8 cellular contexts compared by ENCODE assay signal in the genomic region with DNA sequence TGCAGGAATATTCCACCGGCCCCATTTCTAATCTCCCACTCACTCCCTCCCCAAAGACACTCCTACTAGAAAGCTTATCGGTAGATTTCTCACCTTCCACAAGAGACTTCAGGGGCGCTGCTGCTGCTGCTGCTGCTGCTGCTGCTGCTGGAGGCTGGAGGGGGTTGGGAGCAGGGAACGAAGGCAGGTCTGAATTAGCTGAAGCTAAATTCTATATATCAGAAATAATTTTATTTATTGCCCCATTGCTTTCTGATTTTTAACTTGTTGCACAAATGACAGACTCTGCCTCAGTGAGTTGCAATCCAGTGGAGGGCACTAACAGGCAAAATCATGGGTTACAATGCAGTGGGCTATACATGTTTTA. TPM values are rescaled to one million over a fixed set of nuclear protein-coding genes. Genes with fewer than 3 reads are reported as not detected.
DNase-seq lines count a peak whose midpoint lies in the region; ATAC-seq, FAIRE-seq and TF ChIP-seq lines count a peak whose summit lies in the region.

No MANE protein-coding gene starts in this region.

- H3K27me3 Mint-ChIP-seq in activated T-cell treated with anti-CD3 and anti-CD28 coated beads, Interleukin-2, amount 50 U/mL, for 24 hours, result peaks cover 35% of the 10 kb centered on the region
- peaks cover 64% of the 10 kb centered on the region for H3K27me3 Mint-ChIP-seq in mesothelial cell of epicardium (ENCODE audit: low read depth)

- H3K27ac Mint-ChIP-seq in activated T-cell treated with anti-CD3 and anti-CD28 coated beads, Interleukin-2, amount 50 U/mL, for 24 hours, result peak overlapping the region; percentile 57
- H3K27ac Mint-ChIP-seq in mesothelial cell of epicardium, result peak overlapping the region; percentile 94

- DNase-seq in activated T-cell treated with anti-CD3 and anti-CD28 coated beads, Interleukin-2, amount 50 U/mL, for 24 hours, result no peak
- no peak for DNase-seq in activated T-cell treated with anti-CD3 and anti-CD28 coated beads for 4 hours
- peak; percentile 16 for DNase-seq in RWPE1 (ENCODE audit: low spot score)
- DNase-seq in ecto neural progenitor cell (ENCODE audit: low spot score), result peak; percentile 57
- DNase-seq in mesothelial cell of epicardium (ENCODE audit: low spot score in 2 of 2, unreplicated experiment in 2 of 2), result no peak
- DNase-seq in urothelium cell line (ENCODE audit: low spot score), result peak; percentile 52
- no peak for DNase-seq in GF-D8 (lab: John Stamatoyannopoulos, UW)

- TF ChIP-seq CTCF in RWPE1 (conservative IDR thresholded peaks at IDR 0.05; ENCODE audit: low read depth) (peak; percentile 30), mesothelial cell of epicardium (IDR thresholded peaks at IDR 0.05; ENCODE audit: unreplicated experiment) (no peak)

- peak overlapping the region; percentile 77 for H3K4me3 Mint-ChIP-seq in activated T-cell treated with anti-CD3 and anti-CD28 coated beads, Interleukin-2, amount 50 U/mL, for 24 hours
- peak overlapping the region; percentile 82 for H3K4me3 Mint-ChIP-seq in mesothelial cell of epicardium

- H3K9me3 Mint-ChIP-seq in activated T-cell treated with anti-CD3 and anti-CD28 coated beads, Interleukin-2, amount 50 U/mL, for 24 hours, result peaks cover 2% of the 10 kb centered on the region
- peaks cover 6% of the 10 kb centered on the region for H3K9me3 Mint-ChIP-seq in mesothelial cell of epicardium

- CTCF ChIA-PET in RWPE1 (lab: Yijun Ruan, JAX), result interaction anchor here (0.9 to 1.0 kb wide), 2 partner anchors 11 to 58 kb away, joined by 3 to 5 read pairs; no protein-coding TSS in a partner anchor

- no peak for FAIRE-seq in urothelium cell line (lab: Jason Lieb, UNC)

- H3K27ac ChIP-seq in RWPE1, result peak overlapping the region; percentile 63

- POLR2A ChIA-PET in RWPE1 (lab: Yijun Ruan, JAX; ENCODE audit: low non-redundant PET), result no interaction called here

- H3K4me1 Mint-ChIP-seq in activated T-cell treated with anti-CD3 and anti-CD28 coated beads, Interleukin-2, amount 50 U/mL, for 24 hours (ENCODE audit: low read depth), result peaks cover 18% of the 10 kb centered on the region
- peaks cover 10% of the 10 kb centered on the region for H3K4me1 Mint-ChIP-seq in mesothelial cell of epicardium

- H3K36me3 Mint-ChIP-seq in activated T-cell treated with anti-CD3 and anti-CD28 coated beads, Interleukin-2, amount 50 U/mL, for 24 hours (ENCODE audit: low read depth), result no peaks in the 10 kb centered on the region
- H3K36me3 Mint-ChIP-seq in mesothelial cell of epicardium, result no peaks in the 10 kb centered on the region

- ATAC-seq in HG03354 (IDR thresholded peaks at IDR 0.05; ENCODE audit: poor library complexity, severe bottlenecking, unreplicated experiment), result peak; percentile 24

RNA-seq across cellular contexts. Expression of a gene that starts 25.8 kb away (rescaled TPM):
- total RNA-seq in mesothelial cell of epicardium, result 0.93 to 1.5 TPM (median 1.3 TPM) in 3 replicates

Comparison
In these comparisons a context has a peak if more than half of its experiments do, and no peak if none do; other contexts are left out.
1. DNase-seq: peak in RWPE1 (single experiment), ecto neural progenitor cell (single experiment) and urothelium cell line (single experiment); none in activated T-cell treated with anti-CD3 and anti-CD28 coated beads, Interleukin-2, amount 50 U/mL, for 24 hours (single experiment), activated T-cell treated with anti-CD3 and anti-CD28 coated beads for 4 hours (single experiment), mesothelial cell of epicardium (0 of 2) and GF-D8 (single experiment).